ENCODE assay signal across 6 cellular contexts in the genomic region with DNA sequence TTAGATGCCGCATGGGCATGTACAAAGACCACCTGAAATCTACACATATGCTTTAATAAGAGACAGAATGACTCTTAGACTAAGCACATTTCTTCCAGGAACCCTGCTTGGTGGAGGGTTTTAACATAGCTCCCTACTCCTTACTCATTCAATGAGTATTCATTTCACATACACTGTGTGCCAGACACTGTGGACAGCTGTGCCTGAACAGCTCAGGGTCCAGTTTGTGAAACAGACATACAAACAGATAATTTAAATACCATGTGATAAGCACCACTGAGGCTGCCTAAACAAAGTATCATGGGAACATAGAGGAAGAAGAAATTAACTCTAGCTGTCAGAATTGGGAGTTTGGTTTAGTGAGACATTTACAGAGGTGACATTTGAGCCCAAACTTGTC.
"Had no signal": no experiment of that assay in that cellular context is flagged by ENCODE, and none has a peak within 500 bp of the region (broad histone marks: within the 10 kb centered on the region; RNA-seq: fewer than 3 reads in every experiment).

No MANE protein-coding gene starts in this region.

- H2AFZ ChIP-seq: GM23338 had no signal

- H3K4me3 ChIP-seq: GM23338 had no signal

- H3K4me2 ChIP-seq: GM23338 had no signal

- DNase-seq: H9, HCEC 1CT had no signal

- FAIRE-seq: H1, H54, HTR-8/SVneo had no signal
